In the genomic region with DNA sequence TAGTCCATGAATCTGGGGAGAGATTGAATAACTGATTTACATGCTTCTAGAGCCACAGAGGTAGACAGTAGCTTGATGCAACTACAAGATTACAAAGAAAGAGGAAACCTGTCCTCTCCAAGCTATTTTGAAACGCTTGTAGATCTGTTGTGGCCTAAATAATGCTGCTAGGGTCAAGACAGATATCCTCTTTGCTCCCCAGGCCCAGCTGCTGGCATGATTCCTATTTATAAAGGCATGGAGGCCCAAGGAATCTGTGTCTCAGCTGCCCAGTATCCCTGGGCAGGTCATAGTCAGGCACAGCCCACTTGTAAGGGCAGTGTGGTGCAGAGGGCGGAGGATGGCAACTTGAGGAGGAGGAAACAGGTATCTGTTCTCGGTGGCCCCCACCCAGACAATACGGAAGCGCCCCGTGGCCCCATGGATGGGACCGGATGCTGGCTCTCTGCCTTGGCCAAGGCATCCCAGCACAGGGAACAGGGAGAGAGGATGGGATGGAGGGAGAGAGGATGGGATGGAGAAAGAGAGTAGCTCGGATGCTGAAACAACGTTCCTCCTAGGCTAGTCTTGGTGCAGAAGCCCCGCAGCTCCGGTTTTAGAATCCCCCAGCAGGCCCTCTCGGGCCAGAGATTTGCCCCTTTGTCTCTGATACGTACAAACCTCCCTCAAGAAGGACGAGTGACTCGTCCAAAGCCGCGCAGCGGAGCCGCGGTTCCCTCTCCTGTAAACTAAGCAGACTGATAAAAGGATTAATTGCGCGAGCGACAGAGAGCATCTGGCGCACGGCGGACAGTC, we compare ENCODE assay signal across 8 cellular contexts. TPM values are rescaled to one million over a fixed set of nuclear protein-coding genes. Genes with fewer than 3 reads are reported as not detected.
DNase-seq lines count a peak whose midpoint lies in the region; ATAC-seq and TF ChIP-seq lines count a peak whose summit lies in the region.

No MANE protein-coding gene starts in this region.

- H3K9me3 ChIP-seq in lower lobe of right lung = no peaks in the 10 kb centered on the region

- peaks cover 24% of the 10 kb centered on the region for H3K4me1 Mint-ChIP-seq in stimulated activated naive CD8-positive, alpha-beta T cell treated with anti-CD3 and anti-CD28 coated beads, Interleukin-15, amount 100 ng/mL, for 72 hours

- H3K4me1 ChIP-seq in lower lobe of right lung = peaks cover 16% of the 10 kb centered on the region

- peaks cover 0 to 7% of the 10 kb centered on the region in 2 donors for H3K9me3 Mint-ChIP-seq in stimulated activated naive CD8-positive, alpha-beta T cell treated with anti-CD3 and anti-CD28 coated beads, Interleukin-15, amount 100 ng/mL, for 72 hours

- H3K36me3 ChIP-seq in lower lobe of right lung = no peaks in the 10 kb centered on the region

- H3K27ac ChIP-seq in cingulate gyrus (ENCODE audit: low read depth, low read length) (peak overlapping the region; percentile 47), lower lobe of right lung (peak overlapping the region; percentile 90)

- intact Hi-C loops in lower lobe of right lung (cut with DNase I) = no loop called here

- DNase-seq in AG09309 (ENCODE audit: low read depth) (no peak), T-helper 9 cell (peak; percentile 11), lower lobe of right lung (peak; percentile 60), A172 (ENCODE audit: low spot score) (no peak)
- DNase-seq in stimulated activated naive CD8-positive, alpha-beta T cell treated with anti-CD3 and anti-CD28 coated beads, Interleukin-15, amount 100 ng/mL, for 72 hours = peak in 1 of 2 donors; percentile 37

- no peaks in the 10 kb centered on the region for H3K27me3 Mint-ChIP-seq in stimulated activated naive CD8-positive, alpha-beta T cell treated with anti-CD3 and anti-CD28 coated beads, Interleukin-15, amount 100 ng/mL, for 72 hours

- H3K4me3 Mint-ChIP-seq in stimulated activated naive CD8-positive, alpha-beta T cell treated with anti-CD3 and anti-CD28 coated beads, Interleukin-15, amount 100 ng/mL, for 72 hours = peak overlapping the region; percentile 97

- H3K27ac Mint-ChIP-seq in stimulated activated naive CD8-positive, alpha-beta T cell treated with anti-CD3 and anti-CD28 coated beads, Interleukin-15, amount 100 ng/mL, for 72 hours = peak overlapping the region; percentile 93 to 99

- ATAC-seq in GM18907 (IDR thresholded peaks at IDR 0.05; ENCODE audit: unreplicated experiment) (peak; percentile 38), HG03108 (IDR thresholded peaks at IDR 0.05; ENCODE audit: unreplicated experiment) (peak; percentile 41), lower lobe of right lung (peak; percentile 21 to 25)
- ATAC-seq in stimulated activated naive CD8-positive, alpha-beta T cell treated with anti-CD3 and anti-CD28 coated beads, Interleukin-15, amount 100 ng/mL, for 72 hours = peak; percentile 22

- H3K4me3 ChIP-seq in AG09309 (ENCODE audit: control insufficient read depth, low read depth, low read length) (peak overlapping the region; percentile 96), lower lobe of right lung (peak overlapping the region; percentile 67)

- no peaks in the 10 kb centered on the region for H3K27me3 ChIP-seq in lower lobe of right lung (ENCODE audit: low read depth)

- TF ChIP-seq CTCF in AG09309 (IDR thresholded peaks at IDR 0.05; ENCODE audit: control insufficient read depth, insufficient read depth, low read depth, low read length, missing control alignments) (no peak), lower lobe of right lung (IDR thresholded peaks at IDR 0.05) (no peak)

RNA-seq across cellular contexts. Expression of gene SMIM20, which starts 0.8 kb away (rescaled TPM):
- 25.7 TPM for total RNA-seq in lower lobe of right lung
- 44.7 and 51.7 TPM in 2 replicates for total RNA-seq in A172 (2014; rRNA removed; shearing (Covaris generic))

RNA-seq across cellular contexts. Expression of gene SEL1L3, which starts 50.5 kb away (rescaled TPM):
- total RNA-seq in lower lobe of right lung = 70.5 TPM
- total RNA-seq in A172 (2014; rRNA removed; shearing (Covaris generic)) = 66.6 and 67.0 TPM in 2 replicates

Comparison
In these comparisons a context has a peak if more than half of its experiments do, and no peak if none do; other contexts are left out.
1. DNase-seq: peak in T-helper 9 cell (single experiment) and lower lobe of right lung (single experiment); none in AG09309 (single experiment) and A172 (single experiment).
2. Peak in every context shown above with its lines, with median percentiles within 50 percentile points of each other: ATAC-seq.